Comparison of ENCODE assay signal across 31 cellular contexts in genomic region chr3:126528419-126528799, GRCh38. TPM values are rescaled to one million over a fixed set of nuclear protein-coding genes. Genes with fewer than 3 reads are reported as not detected.
DNase-seq lines count a peak whose midpoint lies in the region; ATAC-seq and TF ChIP-seq lines count a peak whose summit lies in the region.
"Had no signal": no experiment of that assay in that cellular context is flagged by ENCODE, and none has a peak within 500 bp of the region (broad histone marks: within the 10 kb centered on the region; RNA-seq: fewer than 3 reads in every experiment).

No MANE protein-coding gene starts in this region.

- no peak overlapping the region for H3K23ac ChIP-seq in mesenchymal stem cell (ENCODE audit: low read length in 2 of 2)

- H4K8ac ChIP-seq in mesenchymal stem cell (ENCODE audit: low read length), result no peak overlapping the region

- H3K4ac ChIP-seq in mesenchymal stem cell (ENCODE audit: low read depth in 1 of 2, low read length in 2 of 2), result no peak overlapping the region

- no peak overlapping the region for H3K4me3 ChIP-seq in right cardiac atrium (ENCODE audit: low read length)
- no peak overlapping the region for H3K4me3 ChIP-seq in mesenchymal stem cell (ENCODE audit: insufficient read depth in 1 of 2, low read depth in 1 of 2, low read length in 2 of 2)
- no peak overlapping the region for H3K4me3 ChIP-seq in upper lobe of right lung
- H3K4me3 ChIP-seq: colonic mucosa, tibial artery had no signal

- H3K27me3 Mint-ChIP-seq in dendritic cell treated with granulocyte-macrophage colony-stimulating factor and Interleukin-4, amounts not matched to agents 40 ng/mL and 50 ng/mL, for 4 days, result no peaks in the 10 kb centered on the region
- H3K27me3 Mint-ChIP-seq in activated naive CD8-positive, alpha-beta T cell treated with anti-CD3 and anti-CD28 coated beads, Interleukin-2, amount 50 U/mL, for 24 hours, result peaks cover 4% of the 10 kb centered on the region

- DNase-seq in Right ventricle myocardium superior, result peak; percentile 10
- no peak for DNase-seq in right cardiac atrium
- no peak for DNase-seq in mesenchymal stem cell
- DNase-seq in upper lobe of right lung, result peak; percentile 23
- DNase-seq in MV-4-11 (lab: John Stamatoyannopoulos, UW), result no peak
- no peak for DNase-seq in activated naive CD8-positive, alpha-beta T cell treated with anti-CD3 and anti-CD28 coated beads, Interleukin-2, amount 50 U/mL, for 24 hours
- DNase-seq: activated B cell treated with CpG ODN at 0.5 μM for 24 hours; activated CD4-positive, alpha-beta T cell treated with anti-CD3 and anti-CD28 coated beads, Interleukin-2, amount 10 ng/mL, durations not matched to agents 7 days and 5 days; activated effector memory CD4-positive, alpha-beta T cell treated with Interleukin-2 at 50 U/mL for 16 hours; anterior cingulate cortex; colonic mucosa; effector CD8-positive, alpha-beta T cell; GOT3; mammary epithelial cell; NCI-H1092; NCI-H1694 treated with DMSO at 0.1 percent for 48 hours; NCI-H446; OCI-M1; stimulated activated CD4-positive, alpha-beta T cell treated with anti-CD3 and anti-CD28 coated beads, Interleukin-4, amount 100 ng/mL, for 24 hours; tibial artery had no signal

- no peak overlapping the region for H3K27ac ChIP-seq in right cardiac atrium (ENCODE audit: low read length)
- H3K27ac ChIP-seq in mesenchymal stem cell (ENCODE audit: low read length, poor library complexity, severe bottlenecking), result no peak overlapping the region
- H3K27ac ChIP-seq in upper lobe of right lung, result no peak overlapping the region
- H3K27ac ChIP-seq: 22Rv1, colonic mucosa, RWPE1, tibial artery had no signal

- WGBS in right cardiac atrium, result 83% methylated on average over 5 of the region's 5 CpGs
- WGBS in mesenchymal stem cell, result 79% methylated on average over 5 of the region's 5 CpGs

- intact Hi-C loops in Right ventricle myocardium superior (cut with DNase I), result loop anchor here (10.0 kb wide), 1 partner anchor 1016 kb away; no protein-coding TSS in a partner anchor
- intact Hi-C loops in right cardiac atrium (cut with DNase I), result loop anchor here in 3 of 4 donors (10.0 kb wide), 2 partner anchors 96 to 1016 kb away; no protein-coding TSS in a partner anchor
- intact Hi-C loops in dendritic cell treated with granulocyte-macrophage colony-stimulating factor and Interleukin-4, amounts not matched to agents 40 ng/mL and 50 ng/mL, for 4 days (cut with micrococcal nuclease), result loop anchor here (10.0 kb wide), 2 partner anchors 446 to 1016 kb away; no protein-coding TSS in a partner anchor
- intact Hi-C loops in upper lobe of right lung (cut with DNase I), result no loop called here

- peak overlapping the region; percentile 97 for H3K27ac Mint-ChIP-seq in dendritic cell treated with granulocyte-macrophage colony-stimulating factor and Interleukin-4, amounts not matched to agents 40 ng/mL and 50 ng/mL, for 4 days
- no peak overlapping the region for H3K27ac Mint-ChIP-seq in activated naive CD8-positive, alpha-beta T cell treated with anti-CD3 and anti-CD28 coated beads, Interleukin-2, amount 50 U/mL, for 24 hours
- H3K27ac Mint-ChIP-seq: activated B cell treated with CpG ODN at 0.5 μM for 24 hours; activated CD4-positive, alpha-beta T cell treated with anti-CD3 and anti-CD28 coated beads, Interleukin-2, amount 10 ng/mL, durations not matched to agents 7 days and 5 days; activated naive CD4-positive, alpha-beta T cell treated with anti-CD3 and anti-CD28 coated beads, Interleukin-2, amount 50 U/mL, for 72 hours; IgD-negative memory B cell had no signal

- H3K4me1 ChIP-seq in right cardiac atrium (ENCODE audit: control insufficient read depth, insufficient read depth, low read length) (no peaks in the 10 kb centered on the region), mesenchymal stem cell (ENCODE audit: control insufficient read depth, insufficient read depth, low read depth, low read length) (peaks cover 30% of the 10 kb centered on the region), upper lobe of right lung (no peaks in the 10 kb centered on the region)
- H3K4me1 ChIP-seq: colonic mucosa had no signal

- no peak overlapping the region for H2BK15ac ChIP-seq in mesenchymal stem cell (ENCODE audit: low read depth, poor library complexity, severe bottlenecking)

- H3K79me1 ChIP-seq in mesenchymal stem cell (replicated peaks; ENCODE audit: low read length, poor library complexity, severe bottlenecking), result no peaks in the 10 kb centered on the region

- no peak overlapping the region for H2BK5ac ChIP-seq in mesenchymal stem cell (ENCODE audit: low read depth, low read length, poor library complexity, severe bottlenecking)

- peaks cover 71% of the 10 kb centered on the region for H3K4me1 Mint-ChIP-seq in dendritic cell treated with granulocyte-macrophage colony-stimulating factor and Interleukin-4, amounts not matched to agents 40 ng/mL and 50 ng/mL, for 4 days (ENCODE audit: low read depth)
- H3K4me1 Mint-ChIP-seq in activated naive CD8-positive, alpha-beta T cell treated with anti-CD3 and anti-CD28 coated beads, Interleukin-2, amount 50 U/mL, for 24 hours, result no peaks in the 10 kb centered on the region
- H3K4me1 Mint-ChIP-seq: activated B cell treated with CpG ODN at 0.5 μM for 24 hours, neural crest cell had no signal

- H3K36me3 Mint-ChIP-seq in dendritic cell treated with granulocyte-macrophage colony-stimulating factor and Interleukin-4, amounts not matched to agents 40 ng/mL and 50 ng/mL, for 4 days (ENCODE audit: low read depth), result peaks cover 36% of the 10 kb centered on the region
- H3K36me3 Mint-ChIP-seq in activated naive CD8-positive, alpha-beta T cell treated with anti-CD3 and anti-CD28 coated beads, Interleukin-2, amount 50 U/mL, for 24 hours (ENCODE audit: low read depth), result no peaks in the 10 kb centered on the region
- H3K36me3 Mint-ChIP-seq: activated naive CD4-positive, alpha-beta T cell treated with anti-CD3 and anti-CD28 coated beads, Interleukin-2, amount 50 U/mL, for 72 hours; IgD-negative memory B cell had no signal

- H3K27me3 ChIP-seq in right cardiac atrium (ENCODE audit: control insufficient read depth, insufficient read depth), result no peaks in the 10 kb centered on the region
- peaks cover 25 to 60% of the 10 kb centered on the region in 2 experiments for H3K27me3 ChIP-seq in mesenchymal stem cell (ENCODE audit: control insufficient read depth in 1 of 2, insufficient read depth in 1 of 2, low read length in 2 of 2)
- peaks cover 14% of the 10 kb centered on the region for H3K27me3 ChIP-seq in upper lobe of right lung
- H3K27me3 ChIP-seq: colonic mucosa had no signal

- H3K4me3 Mint-ChIP-seq in dendritic cell treated with granulocyte-macrophage colony-stimulating factor and Interleukin-4, amounts not matched to agents 40 ng/mL and 50 ng/mL, for 4 days, result peak overlapping the region; percentile 34
- H3K4me3 Mint-ChIP-seq in activated naive CD8-positive, alpha-beta T cell treated with anti-CD3 and anti-CD28 coated beads, Interleukin-2, amount 50 U/mL, for 24 hours, result no peak overlapping the region
- H3K4me3 Mint-ChIP-seq: activated B cell treated with CpG ODN at 0.5 μM for 24 hours; activated CD4-positive, alpha-beta T cell treated with anti-CD3 and anti-CD28 coated beads, Interleukin-2, amount 10 ng/mL, durations not matched to agents 7 days and 5 days; neural crest cell had no signal

- no peak overlapping the region for H2BK120ac ChIP-seq in mesenchymal stem cell (ENCODE audit: low read depth, low read length)

- no peak overlapping the region for H2BK12ac ChIP-seq in mesenchymal stem cell (ENCODE audit: low read length in 2 of 2)

- H3K36me3 ChIP-seq in mesenchymal stem cell (ENCODE audit: control insufficient read depth in 1 of 2, insufficient read depth in 2 of 2, low read depth in 1 of 2, low read length in 2 of 2), result no peaks in the 10 kb centered on the region
- no peaks in the 10 kb centered on the region for H3K36me3 ChIP-seq in upper lobe of right lung
- H3K36me3 ChIP-seq: colonic mucosa, tibial artery had no signal

- H4K91ac ChIP-seq in mesenchymal stem cell (ENCODE audit: low read length), result no peak overlapping the region

- no peak overlapping the region for H3K9ac ChIP-seq in mesenchymal stem cell (ENCODE audit: low read length)

- no peaks in the 10 kb centered on the region for H3K9me3 ChIP-seq in right cardiac atrium (ENCODE audit: control insufficient read depth, low read length)
- no peaks in the 10 kb centered on the region for H3K9me3 ChIP-seq in mesenchymal stem cell (ENCODE audit: control insufficient read depth, low read length)
- no peaks in the 10 kb centered on the region for H3K9me3 ChIP-seq in upper lobe of right lung
- H3K9me3 ChIP-seq: colonic mucosa, tibial artery had no signal

- no peaks in the 10 kb centered on the region for H3K9me3 Mint-ChIP-seq in dendritic cell treated with granulocyte-macrophage colony-stimulating factor and Interleukin-4, amounts not matched to agents 40 ng/mL and 50 ng/mL, for 4 days
- H3K9me3 Mint-ChIP-seq in activated naive CD8-positive, alpha-beta T cell treated with anti-CD3 and anti-CD28 coated beads, Interleukin-2, amount 50 U/mL, for 24 hours, result no peaks in the 10 kb centered on the region
- H3K9me3 Mint-ChIP-seq: activated B cell treated with CpG ODN at 0.5 μM for 24 hours; activated CD4-positive, alpha-beta T cell treated with anti-CD3 and anti-CD28 coated beads, Interleukin-2, amount 10 ng/mL, durations not matched to agents 7 days and 5 days; activated naive CD4-positive, alpha-beta T cell treated with anti-CD3 and anti-CD28 coated beads, Interleukin-2, amount 50 U/mL, for 72 hours; IgD-negative memory B cell; neural crest cell had no signal

- H3K14ac ChIP-seq in mesenchymal stem cell (ENCODE audit: low read length in 2 of 2), result no peak overlapping the region

- TF ChIP-seq CTCF in upper lobe of right lung (IDR thresholded peaks at IDR 0.05), result no peak

- ATAC-seq in Right ventricle myocardium superior (ENCODE audit: poor library complexity), result no peak
- no peak for ATAC-seq in right cardiac atrium
- no peak for ATAC-seq in upper lobe of right lung
- ATAC-seq in activated naive CD8-positive, alpha-beta T cell treated with anti-CD3 and anti-CD28 coated beads, Interleukin-2, amount 50 U/mL, for 24 hours, result no peak
- ATAC-seq in GM21619 (IDR thresholded peaks at IDR 0.05; ENCODE audit: unreplicated experiment), result no peak
- ATAC-seq: activated naive CD4-positive, alpha-beta T cell treated with anti-CD3 and anti-CD28 coated beads, Interleukin-2, amount 50 U/mL, for 72 hours had no signal

- no peak overlapping the region for H3K18ac ChIP-seq in mesenchymal stem cell (ENCODE audit: low read depth in 1 of 2, low read length in 2 of 2)

- no peak overlapping the region for H2AFZ ChIP-seq in mesenchymal stem cell (ENCODE audit: low read depth, low read length)

- H3K4me2 ChIP-seq in mesenchymal stem cell (ENCODE audit: low read length, poor library complexity, severe bottlenecking), result no peak overlapping the region

- peak overlapping the region; percentile 26 for H2AK5ac ChIP-seq in mesenchymal stem cell (ENCODE audit: low read length, severe bottlenecking)

RNA-seq across cellular contexts. Expression of gene CHST13, which starts 4.5 kb away (rescaled TPM):
- 0.11 TPM for total RNA-seq in Right ventricle myocardium superior
- total RNA-seq in right cardiac atrium, result under 1 TPM in 3 of 4 donors, not detected in 1; 0.19 to 0.59 (median 0.34) TPM
- polyA plus RNA-seq in right cardiac atrium, result 0.11 TPM
- polyA plus RNA-seq in mesenchymal stem cell (2013, experiment 1 of 2), result not detected
- polyA plus RNA-seq in mesenchymal stem cell (2013, experiment 2 of 2), result not detected
- 0.64 TPM for total RNA-seq in upper lobe of right lung
- total RNA-seq: activated B cell treated with CpG ODN at 0.5 μM for 24 hours; activated CD4-positive, alpha-beta T cell treated with anti-CD3 and anti-CD28 coated beads, Interleukin-2, amount 10 ng/mL, durations not matched to agents 7 days and 5 days; activated CD8-positive, alpha-beta memory T cell treated with anti-CD3 and anti-CD28 coated beads for 36 hours; activated naive CD4-positive, alpha-beta T cell treated with anti-CD3 and anti-CD28 coated beads, Interleukin-2, amount 50 U/mL, for 72 hours; mammary epithelial cell; T-helper 1 cell treated with Interleukin-12 subunit alpha and Interleukin-12 subunit beta and Interleukin-4 antibody, amounts not matched to agents 30 ng/mL and 1 ng/mL, for 36 hours had no signal
- polyA plus RNA-seq: IgD-negative memory B cell, keratinocyte, mammary epithelial cell had no signal

RNA-seq across cellular contexts. Expression of gene UROC1, which starts 10.8 kb away (rescaled TPM):
- total RNA-seq in Right ventricle myocardium superior (not detected), right cardiac atrium (not detected), upper lobe of right lung (not detected)
- not detected for polyA plus RNA-seq in right cardiac atrium
- polyA plus RNA-seq in mesenchymal stem cell (2013, experiment 1 of 2), result not detected
- polyA plus RNA-seq in mesenchymal stem cell (2013, experiment 2 of 2), result not detected
- total RNA-seq: activated B cell treated with CpG ODN at 0.5 μM for 24 hours; activated CD4-positive, alpha-beta T cell treated with anti-CD3 and anti-CD28 coated beads, Interleukin-2, amount 10 ng/mL, durations not matched to agents 7 days and 5 days; activated CD8-positive, alpha-beta memory T cell treated with anti-CD3 and anti-CD28 coated beads for 36 hours; activated naive CD4-positive, alpha-beta T cell treated with anti-CD3 and anti-CD28 coated beads, Interleukin-2, amount 50 U/mL, for 72 hours; colonic mucosa; epithelial cell of proximal tubule; mammary epithelial cell; neural crest cell; T-helper 1 cell treated with Interleukin-12 subunit alpha and Interleukin-12 subunit beta and Interleukin-4 antibody, amounts not matched to agents 30 ng/mL and 1 ng/mL, for 36 hours had no signal
- polyA plus RNA-seq: IgD-negative memory B cell, keratinocyte, mammary epithelial cell had no signal

RNA-seq across cellular contexts. Expression of gene C3orf22, which starts 30.3 kb away (rescaled TPM):
- total RNA-seq in Right ventricle myocardium superior (not detected), right cardiac atrium (not detected), upper lobe of right lung (not detected)
- not detected for polyA plus RNA-seq in right cardiac atrium
- polyA plus RNA-seq in mesenchymal stem cell (2013, experiment 1 of 2), result not detected
- polyA plus RNA-seq in mesenchymal stem cell (2013, experiment 2 of 2), result not detected
- total RNA-seq: activated B cell treated with CpG ODN at 0.5 μM for 24 hours; activated CD4-positive, alpha-beta T cell treated with anti-CD3 and anti-CD28 coated beads, Interleukin-2, amount 10 ng/mL, durations not matched to agents 7 days and 5 days; activated CD8-positive, alpha-beta memory T cell treated with anti-CD3 and anti-CD28 coated beads for 36 hours; activated naive CD4-positive, alpha-beta T cell treated with anti-CD3 and anti-CD28 coated beads, Interleukin-2, amount 50 U/mL, for 72 hours; colonic mucosa; epithelial cell of proximal tubule; mammary epithelial cell; neural crest cell; T-helper 1 cell treated with Interleukin-12 subunit alpha and Interleukin-12 subunit beta and Interleukin-4 antibody, amounts not matched to agents 30 ng/mL and 1 ng/mL, for 36 hours had no signal
- polyA plus RNA-seq: IgD-negative memory B cell, keratinocyte, mammary epithelial cell had no signal

RNA-seq across cellular contexts. Expression of gene ZXDC, which starts 52.7 kb away (rescaled TPM):
- total RNA-seq in Right ventricle myocardium superior (16.1 TPM), right cardiac atrium (10 to 100 TPM; 17.8 to 21.6 (median 19.7) TPM), upper lobe of right lung (40.3 TPM)
- polyA plus RNA-seq in right cardiac atrium, result 8.2 TPM
- polyA plus RNA-seq in mesenchymal stem cell (2013, experiment 1 of 2), result 6.3 TPM
- 6.1 TPM for polyA plus RNA-seq in mesenchymal stem cell (2013, experiment 2 of 2)

Comparison
In these comparisons a context has a peak if more than half of its experiments do, and no peak if none do; other contexts are left out.
1. DNase-seq: peak in Right ventricle myocardium superior (single experiment) and upper lobe of right lung (single experiment); none in right cardiac atrium (0 of 3), mesenchymal stem cell (single experiment), MV-4-11 (single experiment) and activated naive CD8-positive, alpha-beta T cell treated with anti-CD3 and anti-CD28 coated beads, Interleukin-2, amount 50 U/mL, for 24 hours (single experiment).